Comparison of ENCODE assay signal across 1 cellular context in genomic region chr2:140247451-140248205, GRCh38.
TF ChIP-seq lines count a peak whose summit lies in the region.

No MANE protein-coding gene starts in this region.

TF ChIP-seq in WTC11, 78 proteins besides CTCF, POLR2A, EP300 and RAD21 (continued from another document):
- TF ChIP-seq USF2 (CRISPR knock-in tag; IDR thresholded peaks at IDR 0.05) (no peak), CREM (CRISPR knock-in tag; IDR thresholded peaks at IDR 0.05) (no peak), FOXP1 (CRISPR knock-in tag; IDR thresholded peaks at IDR 0.05; ENCODE audit: borderline replicate concordance) (no peak), ZMAT4 (CRISPR knock-in tag; IDR thresholded peaks at IDR 0.05) (no peak)
